1 cellular context compared by ENCODE assay signal in the genomic region with DNA sequence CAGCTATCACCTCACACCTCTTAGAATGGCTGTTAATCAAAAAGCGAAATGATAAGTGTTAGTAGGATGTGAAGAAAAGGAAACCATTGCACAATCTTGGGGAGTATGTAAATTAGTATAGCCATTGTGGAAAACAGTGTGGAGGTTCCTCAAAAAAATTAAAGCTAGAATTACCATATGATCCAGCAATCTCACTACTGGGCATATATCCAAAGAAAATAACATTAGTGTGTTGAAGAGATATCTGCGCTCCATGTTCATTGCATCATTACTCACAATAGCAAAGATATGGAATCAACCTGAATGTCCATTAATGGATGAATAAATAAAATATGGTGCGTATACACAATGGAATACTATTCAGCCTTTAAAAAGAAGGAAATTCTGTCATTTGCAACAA.
A peak's percentile ranks its signal among the peaks of the same experiment; 100 is the strongest.
TF ChIP-seq lines count a peak whose summit lies in the region.

No MANE protein-coding gene starts in this region.

TF ChIP-seq in H1, 55 proteins besides CTCF, POLR2A, EP300 and RAD21:
- 0 out of 2 replicates have a peak, but pooled peaks have one; percentile 9 for TF ChIP-seq CEBPB (IDR thresholded peaks at IDR 0.05; ENCODE audit: low read depth, low read length)
- TF ChIP-seq GTF2F1 (IDR thresholded peaks at IDR 0.05; ENCODE audit: borderline replicate concordance, low read depth, low read length): no peak
- TF ChIP-seq CHD1 (IDR thresholded peaks at IDR 0.05; ENCODE audit: low read depth, low read length): no peak
TF ChIP-seq in H1: peak in this region for 1.
